14 cellular contexts compared by ENCODE assay signal in the genomic region with DNA sequence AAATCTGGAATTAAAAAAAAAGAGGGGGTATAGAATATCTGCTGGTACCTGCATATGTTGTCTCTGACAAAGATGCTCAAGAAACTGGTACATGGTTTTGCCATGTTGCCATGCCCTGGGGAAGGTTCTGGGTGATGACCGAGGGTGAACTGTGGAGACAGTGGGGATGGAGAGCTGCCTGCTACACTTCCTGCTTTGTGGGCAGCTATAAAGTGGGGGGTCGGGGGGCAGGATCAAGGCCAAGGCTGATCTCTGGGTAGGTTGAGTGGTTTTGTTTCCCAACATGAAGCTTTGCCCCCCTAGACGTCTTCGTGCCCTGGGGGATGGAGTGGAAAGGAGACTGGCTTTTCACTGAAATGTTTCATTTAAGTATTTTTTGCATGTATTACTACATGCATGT.
DNase-seq lines count a peak whose midpoint lies in the region; ATAC-seq and TF ChIP-seq lines count a peak whose summit lies in the region.
"Had no signal": no experiment of that assay in that cellular context is flagged by ENCODE, and none has a peak within 500 bp of the region (broad histone marks: within the 10 kb centered on the region; RNA-seq: fewer than 3 reads in every experiment).

No MANE protein-coding gene starts in this region.

- intact Hi-C loops in activated naive CD4-positive, alpha-beta T cell treated with anti-CD3 and anti-CD28 coated beads for 36 hours (cut with micrococcal nuclease): no loop called here

- H3K36me3 ChIP-seq in upper lobe of left lung: no peaks in the 10 kb centered on the region

- H3K4me1 Mint-ChIP-seq in activated naive CD4-positive, alpha-beta T cell treated with anti-CD3 and anti-CD28 coated beads for 36 hours (ENCODE audit: low read depth): peaks cover 74% of the 10 kb centered on the region
- H3K4me1 Mint-ChIP-seq in central memory CD8-positive, alpha-beta T cell: peaks cover 65% of the 10 kb centered on the region
- H3K4me1 Mint-ChIP-seq in naive B cell: peaks cover 71 to 88% (median 81%) of the 10 kb centered on the region in 3 donors

- CTCF ChIA-PET in activated naive CD4-positive, alpha-beta T cell treated with anti-CD3 and anti-CD28 coated beads for 36 hours (lab: Charles Lee): interaction anchor here (0.9 to 2.8 kb wide), 2 partner anchors 9 to 15 kb away, joined by 11 to 13 read pairs; no protein-coding TSS in a partner anchor

- no peak for ATAC-seq in activated naive CD4-positive, alpha-beta T cell treated with anti-CD3 and anti-CD28 coated beads, Interleukin-2, amount 50 U/mL, for 72 hours
- no peak for ATAC-seq in central memory CD8-positive, alpha-beta T cell (replicated peaks; ENCODE audit: extremely low read depth, poor library complexity, severe bottlenecking)
- ATAC-seq in naive B cell (ENCODE audit: low read depth in 2 of 2) (no peak), upper lobe of left lung (ENCODE audit: low FRiP score in 2 of 2) (no peak)

- no peak for TF ChIP-seq POLR2A in upper lobe of left lung (IDR thresholded peaks at IDR 0.05)

- no peaks in the 10 kb centered on the region for H3K27me3 ChIP-seq in upper lobe of left lung
- H3K27me3 ChIP-seq: testis had no signal

- H3K27ac ChIP-seq in upper lobe of left lung: peak overlapping the region; percentile 82 to 87 (median 85)

- H3K4me3 Mint-ChIP-seq in activated naive CD4-positive, alpha-beta T cell treated with anti-CD3 and anti-CD28 coated beads for 36 hours: no peak overlapping the region
- H3K4me3 Mint-ChIP-seq in central memory CD8-positive, alpha-beta T cell: no peak overlapping the region
- peak overlapping the region; percentile 4 to 87 (median 72) for H3K4me3 Mint-ChIP-seq in naive B cell
- H3K4me3 Mint-ChIP-seq: activated CD4-positive, alpha-beta T cell treated with anti-CD3 and anti-CD28 coated beads, Interleukin-2, amount 10 ng/mL, durations not matched to agents 7 days and 5 days had no signal

- H3K27me3 Mint-ChIP-seq in activated naive CD4-positive, alpha-beta T cell treated with anti-CD3 and anti-CD28 coated beads for 36 hours (ENCODE audit: low read depth): no peaks in the 10 kb centered on the region
- H3K27me3 Mint-ChIP-seq in central memory CD8-positive, alpha-beta T cell: no peaks in the 10 kb centered on the region
- no peaks in the 10 kb centered on the region for H3K27me3 Mint-ChIP-seq in naive B cell
- H3K27me3 Mint-ChIP-seq: activated CD4-positive, alpha-beta T cell treated with anti-CD3 and anti-CD28 coated beads, Interleukin-2, amount 10 ng/mL, durations not matched to agents 7 days and 5 days had no signal

- no peak for DNase-seq in activated naive CD4-positive, alpha-beta T cell treated with anti-CD3 and anti-CD28 coated beads for 36 hours
- no peak for DNase-seq in activated naive CD4-positive, alpha-beta T cell treated with anti-CD3 and anti-CD28 coated beads, Interleukin-2, amount 50 U/mL, for 72 hours (ENCODE audit: low spot score in 2 of 2)
- no peak for DNase-seq in central memory CD8-positive, alpha-beta T cell (ENCODE audit: low spot score in 2 of 2)
- DNase-seq in naive B cell (no peak), upper lobe of left lung (no peak), GM10266 (ENCODE audit: extremely low spot score) (no peak), MV-4-11 (lab: John Stamatoyannopoulos, UW) (no peak)
- DNase-seq in activated CD4-positive, alpha-beta T cell treated with anti-CD3 and anti-CD28 coated beads for 48 hours: no peak
- DNase-seq: activated CD4-positive, alpha-beta T cell treated with anti-CD3 and anti-CD28 coated beads, Interleukin-2, amount 10 ng/mL, durations not matched to agents 7 days and 5 days; activated effector memory CD4-positive, alpha-beta T cell treated with anti-CD3 and anti-CD28 coated beads, Interleukin-2, amount 50 U/mL, for 16 hours; DMS153; NCI-H1092; NCI-H345 had no signal

- H3K9me3 ChIP-seq in upper lobe of left lung: no peaks in the 10 kb centered on the region
- H3K9me3 ChIP-seq: testis had no signal

- H3K4me3 ChIP-seq in upper lobe of left lung: no peak overlapping the region
- H3K4me3 ChIP-seq: testis had no signal

- TF ChIP-seq CTCF in upper lobe of left lung (IDR thresholded peaks at IDR 0.05) (no peak), GM10266 (IDR thresholded peaks at IDR 0.05; ENCODE audit: control insufficient read depth, insufficient read depth, low read depth, missing control alignments) (no peak)

- no peak for TF ChIP-seq EP300 in upper lobe of left lung (IDR thresholded peaks at IDR 0.05)

- H3K27ac Mint-ChIP-seq in activated naive CD4-positive, alpha-beta T cell treated with anti-CD3 and anti-CD28 coated beads for 36 hours: peak overlapping the region; percentile 69
- H3K27ac Mint-ChIP-seq in activated naive CD4-positive, alpha-beta T cell treated with anti-CD3 and anti-CD28 coated beads, Interleukin-2, amount 50 U/mL, for 72 hours: peak overlapping the region in 1 of 2 donors; percentile 4
- peak overlapping the region; percentile 60 for H3K27ac Mint-ChIP-seq in central memory CD8-positive, alpha-beta T cell (ENCODE audit: low read depth)
- peak overlapping the region; percentile 45 to 99 (median 88) for H3K27ac Mint-ChIP-seq in naive B cell
- H3K27ac Mint-ChIP-seq: activated CD4-positive, alpha-beta T cell treated with anti-CD3 and anti-CD28 coated beads, Interleukin-2, amount 10 ng/mL, durations not matched to agents 7 days and 5 days had no signal

- H3K9me3 Mint-ChIP-seq in activated naive CD4-positive, alpha-beta T cell treated with anti-CD3 and anti-CD28 coated beads for 36 hours: no peaks in the 10 kb centered on the region
- H3K9me3 Mint-ChIP-seq in activated naive CD4-positive, alpha-beta T cell treated with anti-CD3 and anti-CD28 coated beads, Interleukin-2, amount 50 U/mL, for 72 hours: no peaks in the 10 kb centered on the region
- no peaks in the 10 kb centered on the region for H3K9me3 Mint-ChIP-seq in central memory CD8-positive, alpha-beta T cell
- H3K9me3 Mint-ChIP-seq in naive B cell: no peaks in the 10 kb centered on the region
- H3K9me3 Mint-ChIP-seq: activated CD4-positive, alpha-beta T cell treated with anti-CD3 and anti-CD28 coated beads, Interleukin-2, amount 10 ng/mL, durations not matched to agents 7 days and 5 days had no signal

- peaks cover 11% of the 10 kb centered on the region for H3K36me3 Mint-ChIP-seq in activated naive CD4-positive, alpha-beta T cell treated with anti-CD3 and anti-CD28 coated beads for 36 hours (ENCODE audit: low read depth)
- H3K36me3 Mint-ChIP-seq in activated naive CD4-positive, alpha-beta T cell treated with anti-CD3 and anti-CD28 coated beads, Interleukin-2, amount 50 U/mL, for 72 hours: no peaks in the 10 kb centered on the region
- H3K36me3 Mint-ChIP-seq in central memory CD8-positive, alpha-beta T cell (ENCODE audit: insufficient read depth): peaks cover 45% of the 10 kb centered on the region
- peaks cover 0 to 12% of the 10 kb centered on the region in 2 donors for H3K36me3 Mint-ChIP-seq in naive B cell

- H3K4me1 ChIP-seq in upper lobe of left lung: peaks cover 10 to 39% (median 21%) of the 10 kb centered on the region in 4 donors

- 55 to 68% methylated on average over 4 of the region's 4 CpGs for WGBS in upper lobe of left lung, 2 donors

Comparison
In these comparisons a context has a peak if more than half of its experiments do, and no peak if none do; other contexts are left out.
1. H3K4me3 Mint-ChIP-seq: peak in naive B cell (8 of 8); none in activated naive CD4-positive, alpha-beta T cell treated with anti-CD3 and anti-CD28 coated beads for 36 hours (single experiment) and central memory CD8-positive, alpha-beta T cell (single experiment).